Comparison of ENCODE assay signal across 25 cellular contexts in the genomic region with DNA sequence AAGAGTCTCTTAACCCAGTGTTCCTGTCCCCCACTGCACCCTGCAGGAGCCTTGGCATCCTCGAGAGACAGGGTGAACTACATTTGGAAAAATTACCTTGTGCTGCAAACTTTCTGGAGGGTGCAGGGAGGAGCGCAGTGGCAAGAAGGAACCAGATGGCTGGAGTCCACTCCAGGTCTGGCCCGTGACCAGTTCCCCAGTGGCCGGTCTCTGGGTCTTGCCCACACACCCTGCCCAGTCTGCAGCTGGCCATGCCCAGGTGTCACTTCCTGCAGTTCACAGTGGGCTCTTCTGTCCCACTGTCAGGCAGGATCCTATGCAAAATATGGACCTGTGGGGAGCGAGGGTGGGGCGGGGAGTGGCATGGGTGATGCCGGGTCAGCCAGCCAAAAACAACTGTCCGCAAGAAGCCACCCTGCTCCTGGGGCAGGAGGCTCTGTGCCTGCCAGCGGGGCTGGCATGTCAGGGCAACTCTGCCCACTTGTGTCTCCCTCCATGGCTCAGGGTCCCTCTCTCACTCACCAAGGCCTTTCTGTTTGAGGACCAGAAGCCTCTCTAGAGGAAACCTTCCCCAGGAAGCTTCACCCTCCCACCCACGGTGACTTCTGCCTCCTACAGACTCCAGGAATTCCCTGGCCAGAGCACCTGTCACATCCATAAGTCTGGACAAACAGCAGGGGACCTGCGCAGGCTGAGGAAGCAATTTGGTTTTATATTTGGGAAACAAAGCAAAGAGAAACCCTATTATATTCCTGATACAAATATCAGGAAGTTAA. TPM values are rescaled to one million over a fixed set of nuclear protein-coding genes. Genes with fewer than 3 reads are reported as not detected.
A peak's percentile ranks its signal among the peaks of the same experiment; 100 is the strongest.
DNase-seq lines count a peak whose midpoint lies in the region; ATAC-seq, FAIRE-seq and TF ChIP-seq lines count a peak whose summit lies in the region.
"Had no signal": no experiment of that assay in that cellular context is flagged by ENCODE, and none has a peak within 500 bp of the region (broad histone marks: within the 10 kb centered on the region; RNA-seq: fewer than 3 reads in every experiment).

No MANE protein-coding gene starts in this region.

- no peak for TF ChIP-seq CTCF in A549 (IDR thresholded peaks at IDR 0.05)
- no peak for TF ChIP-seq CTCF in CD8-positive, alpha-beta T cell (IDR thresholded peaks at IDR 0.05)
- TF ChIP-seq CTCF in K562 (IDR thresholded peaks at IDR 0.05 in 2 of 3, conservative IDR thresholded peaks at IDR 0.05 in 1 of 3; ENCODE audit: insufficient read depth in 2 of 3, low read depth in 1 of 3, low read length in 3 of 3): no peak
- no peak for TF ChIP-seq CTCF in SK-N-SH (IDR thresholded peaks at IDR 0.05)

- H3F3A ChIP-seq in SK-N-SH (replicated peaks; ENCODE audit: insufficient read depth): no peaks in the 10 kb centered on the region

- H3K9ac ChIP-seq in K562 (ENCODE audit: insufficient read depth in 1 of 2, low read depth in 2 of 2, low read length in 2 of 2) (0 out of 4 replicates have a peak overlapping the region, but pooled peaks of 1 of the 2 experiments have one; percentile 5), SK-N-SH (no peak overlapping the region)

- DNase-seq in A549 (ENCODE audit: low read depth in 1 of 2, low spot score in 1 of 2) (no peak), K562 (ENCODE audit: extremely low read depth in 1 of 4, low spot score in 3 of 4) (no peak), SK-N-SH (no peak)
- DNase-seq in CD8-positive, alpha-beta T cell: no peak
- no peak for DNase-seq in naive thymus-derived CD4-positive, alpha-beta T cell
- DNase-seq in stimulated activated CD4-positive, alpha-beta T cell treated with anti-CD3 and anti-CD28 coated beads, Interleukin-15, amount 100 ng/mL, for 24 hours: no peak
- DNase-seq: ACHN; Calu3; CD8-positive, alpha-beta memory T cell; DMS153; MG63; NCI-H1092; NCI-H1436; NCI-H2029 treated with DMSO at 0.1 percent for 48 hours; NCI-H226; NCI-H524; NCI-H774; NK-92 treated with Interleukin-12 subunit alpha and Interleukin-12 subunit beta, amount 100 ng/mL, for 24 hours; SHP77 treated with DMSO at 0.1 percent for 48 hours had no signal

- H3K27ac ChIP-seq in A549 (peak overlapping the region; percentile 50 to 69; a peak in 4 of 6 replicates), K562 (ENCODE audit: extremely low read depth, low read depth, low read length) (no peak overlapping the region), SK-N-SH (ENCODE audit: low read depth in 2 of 2, low read length in 1 of 2) (no peak overlapping the region)
- no peak overlapping the region for H3K27ac ChIP-seq in CD8-positive, alpha-beta T cell (ENCODE audit: low read depth, low read length)
- no peak overlapping the region for H3K27ac ChIP-seq in naive thymus-derived CD4-positive, alpha-beta T cell (ENCODE audit: low read depth, low read length)
- H3K27ac ChIP-seq: BLaER1 treated with 17β-estradiol and CSF1 and Interleukin-3, amounts not matched to agents 10 nM and 100 nM; RWPE1 had no signal

- POLR2A ChIA-PET in A549 (lab: Yijun Ruan, JAX): no interaction called here
- POLR2A ChIA-PET in CD8-positive, alpha-beta T cell (lab: Charles Lee): no interaction called here
- POLR2A ChIA-PET in K562 (lab: Yijun Ruan, JAX): no interaction called here
- POLR2A ChIA-PET in naive thymus-derived CD4-positive, alpha-beta T cell (lab: Charles Lee): no interaction called here
- POLR2A ChIA-PET in SK-N-SH (lab: Yijun Ruan, JAX): no interaction called here

- no peaks in the 10 kb centered on the region for H3K27me3 ChIP-seq in CD8-positive, alpha-beta T cell (ENCODE audit: insufficient read depth, low read length)
- peaks cover 21 to 45% of the 10 kb centered on the region in 2 experiments for H3K27me3 ChIP-seq in K562 (ENCODE audit: control insufficient read depth in 2 of 2, insufficient read depth in 2 of 2, low read length in 2 of 2)
- no peaks in the 10 kb centered on the region for H3K27me3 ChIP-seq in naive thymus-derived CD4-positive, alpha-beta T cell (ENCODE audit: control insufficient read depth in 2 of 2, insufficient read depth in 2 of 2, low read length in 2 of 2)
- H3K27me3 ChIP-seq in SK-N-SH (ENCODE audit: insufficient read depth): no peaks in the 10 kb centered on the region
- H3K27me3 ChIP-seq: BLaER1 treated with 17β-estradiol and CSF1 and Interleukin-3, amounts not matched to agents 10 nM and 100 nM; MG63 had no signal

- H3K4me1 Mint-ChIP-seq in CD8-positive, alpha-beta T cell (ENCODE audit: low read depth): no peaks in the 10 kb centered on the region
- H3K4me1 Mint-ChIP-seq in naive thymus-derived CD4-positive, alpha-beta T cell: peaks cover 0 to 11% (median 0%) of the 10 kb centered on the region in 7 donors

- H3K79me2 ChIP-seq in K562 (ENCODE audit: control insufficient read depth, insufficient read depth, low read length) (no peaks in the 10 kb centered on the region), SK-N-SH (ENCODE audit: insufficient read depth) (no peaks in the 10 kb centered on the region)

- TF ChIP-seq RAD21 in A549 (conservative IDR thresholded peaks at IDR 0.05 in 1 of 2, IDR thresholded peaks at IDR 0.05 in 1 of 2) (no peak), K562 (CRISPR knock-in tag; conservative IDR thresholded peaks at IDR 0.05 in 1 of 2, IDR thresholded peaks at IDR 0.05 in 1 of 2) (no peak), SK-N-SH (IDR thresholded peaks at IDR 0.05; ENCODE audit: low read length) (no peak)

- intact Hi-C loops in CD8-positive, alpha-beta T cell (cut with DNase I, micrococcal nuclease): no loop called here
- intact Hi-C loops in K562 (cut with micrococcal nuclease): no loop called here
- intact Hi-C loops in naive thymus-derived CD4-positive, alpha-beta T cell (cut with micrococcal nuclease): no loop called here

- H3K4me3 Mint-ChIP-seq in CD8-positive, alpha-beta T cell: no peak overlapping the region
- H3K4me3 Mint-ChIP-seq in naive thymus-derived CD4-positive, alpha-beta T cell: no peak overlapping the region
- H3K4me3 Mint-ChIP-seq: CD8-positive, alpha-beta memory T cell had no signal

- TF ChIP-seq EP300 in A549 (IDR thresholded peaks at IDR 0.05): no peak
- no peak for TF ChIP-seq EP300 in K562 (IDR thresholded peaks at IDR 0.05; ENCODE audit: low read length)
- no peak for TF ChIP-seq EP300 in SK-N-SH (IDR thresholded peaks at IDR 0.05; ENCODE audit: borderline replicate concordance in 1 of 2, low read depth in 1 of 2, low read length in 1 of 2)

- H3K4me3 ChIP-seq in A549 (no peak overlapping the region), K562 (no peak overlapping the region), SK-N-SH (ENCODE audit: low read depth in 2 of 2, low read length in 1 of 2) (no peak overlapping the region)
- H3K4me3 ChIP-seq in CD8-positive, alpha-beta T cell (ENCODE audit: low read depth, low read length): no peak overlapping the region
- H3K4me3 ChIP-seq in naive thymus-derived CD4-positive, alpha-beta T cell (ENCODE audit: low read length): no peak overlapping the region
- H3K4me3 ChIP-seq: BLaER1 treated with 17β-estradiol and CSF1 and Interleukin-3, amounts not matched to agents 10 nM and 100 nM; MG63 had no signal

- H3K9me3 Mint-ChIP-seq in CD8-positive, alpha-beta T cell: no peaks in the 10 kb centered on the region
- peaks cover 0 to 3% (median 0%) of the 10 kb centered on the region in 11 donors for H3K9me3 Mint-ChIP-seq in naive thymus-derived CD4-positive, alpha-beta T cell
- H3K9me3 Mint-ChIP-seq: CD8-positive, alpha-beta memory T cell had no signal

- H3K27me3 Mint-ChIP-seq in CD8-positive, alpha-beta T cell (ENCODE audit: low read depth): no peaks in the 10 kb centered on the region
- H3K27me3 Mint-ChIP-seq in naive thymus-derived CD4-positive, alpha-beta T cell: peaks cover 0 to 3% (median 0%) of the 10 kb centered on the region in 5 donors
- H3K27me3 Mint-ChIP-seq: CD8-positive, alpha-beta memory T cell had no signal

- H2AFZ ChIP-seq in K562 (ENCODE audit: low read depth, low read length) (no peak overlapping the region), SK-N-SH (ENCODE audit: low read depth) (no peak overlapping the region)

- H3K4me2 ChIP-seq in A549 (0 out of 3 replicates have a peak overlapping the region, but pooled peaks have one; percentile 8), K562 (ENCODE audit: insufficient read depth, low read length) (no peak overlapping the region), SK-N-SH (no peak overlapping the region)
- H3K4me2 ChIP-seq: BLaER1 treated with 17β-estradiol and CSF1 and Interleukin-3, amounts not matched to agents 10 nM and 100 nM had no signal

- no peak for ATAC-seq in A549
- ATAC-seq in CD8-positive, alpha-beta T cell: no peak
- no peak for ATAC-seq in K562
- ATAC-seq in naive thymus-derived CD4-positive, alpha-beta T cell: no peak
- ATAC-seq in HG03097 (IDR thresholded peaks at IDR 0.05; ENCODE audit: low FRiP score, unreplicated experiment): no peak
- ATAC-seq: SK-N-SH treated with all-trans-retinoic acid at 6 μM for 48 hours had no signal

- H3K36me3 Mint-ChIP-seq in CD8-positive, alpha-beta T cell: peaks cover 36% of the 10 kb centered on the region
- H3K36me3 Mint-ChIP-seq in naive thymus-derived CD4-positive, alpha-beta T cell: peaks cover 0 to 23% (median 0%) of the 10 kb centered on the region in 5 donors

- CTCF ChIA-PET in A549 (lab: Yijun Ruan, JAX) (interaction anchor here (1.0 to 6.6 kb wide), 7 partner anchors 32 to 147 kb away, joined by 3 to 57 read pairs (median 4); no protein-coding TSS in a partner anchor), K562 (lab: Yijun Ruan, JAX; ENCODE audit: low intra/inter-chr PET ratio) (interaction anchor here (1.3 kb wide), 1 partner anchor 75 kb away, joined by 4 read pairs; no protein-coding TSS in a partner anchor), SK-N-SH (lab: Yijun Ruan, JAX) (interaction anchor here (1.5 to 9.6 kb wide), 3 partner anchors 52 to 146 kb away, joined by 3 to 277 read pairs (median 4); no protein-coding TSS in a partner anchor)
- CTCF ChIA-PET in CD8-positive, alpha-beta T cell (lab: Charles Lee): interaction anchor here (0.7 to 7.1 kb wide), 3 partner anchors 19 to 75 kb away, joined by 3 to 275 read pairs (median 3); no protein-coding TSS in a partner anchor
- CTCF ChIA-PET in naive thymus-derived CD4-positive, alpha-beta T cell (lab: Charles Lee): interaction anchor here (0.7 to 1.0 kb wide), 2 partner anchors 75 to 76 kb away, joined by 3 read pairs; no protein-coding TSS in a partner anchor

- TF ChIP-seq POLR2A in A549 (IDR thresholded peaks at IDR 0.05; ENCODE audit: low read length) (no peak), K562 (conservative IDR thresholded peaks at IDR 0.05) (no peak)

- no TSS peak for BruUV-seq in K562 (replicated peaks; lab: Mats Ljungman, UMichigan)

- FAIRE-seq in A549 (lab: Jason Lieb, UNC) (no peak), K562 (lab: Jason Lieb, UNC) (no peak)
- FAIRE-seq: GM12891, H1 had no signal

- H3K9me3 ChIP-seq in A549 (no peaks in the 10 kb centered on the region), K562 (replicated peaks; ENCODE audit: control insufficient read depth, insufficient read depth, low read depth, low read length) (no peaks in the 10 kb centered on the region), SK-N-SH (no peaks in the 10 kb centered on the region)
- no peaks in the 10 kb centered on the region for H3K9me3 ChIP-seq in CD8-positive, alpha-beta T cell (ENCODE audit: low read length)
- no peaks in the 10 kb centered on the region for H3K9me3 ChIP-seq in naive thymus-derived CD4-positive, alpha-beta T cell (ENCODE audit: control insufficient read depth in 2 of 3, low read length in 3 of 3)
- H3K9me3 ChIP-seq: BLaER1 treated with 17β-estradiol and CSF1 and Interleukin-3, amounts not matched to agents 10 nM and 100 nM; MG63 had no signal

- peaks cover 30% of the 10 kb centered on the region for H4K20me1 ChIP-seq in K562 (replicated peaks; ENCODE audit: control insufficient read depth, insufficient read depth, low read length)
- no peaks in the 10 kb centered on the region for H4K20me1 ChIP-seq in SK-N-SH (ENCODE audit: insufficient read depth)

- H3K4me1 ChIP-seq in A549 (peaks cover 31% of the 10 kb centered on the region), K562 (replicated peaks in 1 of 2; ENCODE audit: control insufficient read depth in 2 of 2, insufficient read depth in 2 of 2, low read length in 2 of 2) (peaks cover 0 to 12% of the 10 kb centered on the region in 2 experiments; a peak in 1 of 5 replicates), SK-N-SH (ENCODE audit: control insufficient read depth in 1 of 2, insufficient read depth in 2 of 2, low read depth in 1 of 2, low read length in 1 of 2) (peaks cover 0 to 3% of the 10 kb centered on the region in 2 experiments; a peak in 1 of 4 replicates)
- H3K4me1 ChIP-seq in CD8-positive, alpha-beta T cell (ENCODE audit: insufficient read depth, low read length): no peaks in the 10 kb centered on the region
- no peaks in the 10 kb centered on the region for H3K4me1 ChIP-seq in naive thymus-derived CD4-positive, alpha-beta T cell (ENCODE audit: control insufficient read depth in 2 of 2, insufficient read depth in 2 of 2, low read length in 2 of 2)

- in situ Hi-C loops in K562 (cut with MboI): no loop called here

- peaks cover 9% of the 10 kb centered on the region for H3K36me3 ChIP-seq in CD8-positive, alpha-beta T cell (ENCODE audit: insufficient read depth, low read length)
- no peaks in the 10 kb centered on the region for H3K36me3 ChIP-seq in K562 (ENCODE audit: control insufficient read depth, insufficient read depth, low read length)
- peaks cover 0 to 45% (median 5%) of the 10 kb centered on the region in 3 experiments for H3K36me3 ChIP-seq in naive thymus-derived CD4-positive, alpha-beta T cell (ENCODE audit: control insufficient read depth in 2 of 3, insufficient read depth in 3 of 3, low read length in 3 of 3)
- no peaks in the 10 kb centered on the region for H3K36me3 ChIP-seq in SK-N-SH (replicated peaks in 1 of 2; ENCODE audit: control insufficient read depth in 1 of 2, insufficient read depth in 2 of 2, low read length in 1 of 2)
- H3K36me3 ChIP-seq: MG63 had no signal

- H3K27ac Mint-ChIP-seq in CD8-positive, alpha-beta T cell: peak overlapping the region; percentile 60
- peak overlapping the region in 5 of 9 donors; percentile 11 to 77 (median 52) for H3K27ac Mint-ChIP-seq in naive thymus-derived CD4-positive, alpha-beta T cell

- 69% methylated on average over 4 of the region's 11 CpGs for WGBS in A549 (ENCODE audit: missing lambda C conversion rate)
- 1% methylated on average over 9 of the region's 11 CpGs for WGBS in K562 (ENCODE audit: insufficient coverage, low coverage, missing lambda C conversion rate)
- 78% methylated on average over 6 of the region's 11 CpGs for WGBS in SK-N-SH (ENCODE audit: low lambda C conversion rate)

- H3K9me1 ChIP-seq in K562 (ENCODE audit: control insufficient read depth, insufficient read depth, low read length): no peaks in the 10 kb centered on the region

- H3K9me2 ChIP-seq in SK-N-SH: no peaks in the 10 kb centered on the region

RNA-seq across cellular contexts. Expression of a gene that starts 55.6 kb away (rescaled TPM):
- polyA plus RNA-seq in A549 (2011; rRNA removed) (3.6 and 3.8 TPM in 2 replicates), A549 (2017; fragmentation: RNase III; extraction: RNeasy Plus Mini Kit Qiagen cat#74134 plus additional on column Dnase treatment) (1.3 to 1.5 TPM (median 1.4 TPM) in 3 replicates), K562 (2011; rRNA removed) (7.8 and 15.2 TPM in 2 replicates), K562 (2014; fragmentation: Illumina TruSeq; extraction: Trizol) (7.3 and 9.6 TPM in 2 replicates), K562 (2014; fragmentation: Nextera tagmentation; extraction: Ambion mirVana) (under 1 TPM; 0.46 to 0.48 TPM), K562 (2014; rRNA removed) (6.3 and 7.5 TPM in 2 replicates), SK-N-SH (2012; rRNA removed) (0.24 and 0.26 TPM in 2 replicates)
- 2.7 and 3.6 TPM in 2 replicates for polyA plus RNA-seq in A549 (2012; cell fraction: cytosol; rRNA removed)
- polyA plus RNA-seq in A549 (2012; cell fraction: nucleus; rRNA removed): 10.1 and 11.6 TPM in 2 replicates
- 5.2 and 7.1 TPM in 2 replicates for polyA minus RNA-seq in A549 (2011; rRNA and poly(A)+ RNA removed)
- total RNA-seq in CD8-positive, alpha-beta T cell: 10 to 100 TPM; 62.2 to 63.5 TPM
- 31.5 and 80.0 TPM in 2 replicates for total RNA-seq in K562 (2011; cell fraction: chromatin; rRNA removed; ENCODE audit: low replicate concordance)
- total RNA-seq in K562 (2011; cell fraction: nucleolus; rRNA removed): 28.8 and 39.0 TPM in 2 replicates
- 28.9 and 35.9 TPM in 2 replicates for total RNA-seq in K562 (2011; cell fraction: nucleoplasm; rRNA removed)
- total RNA-seq in K562 (2014; rRNA removed) (5.9 and 8.4 TPM in 2 replicates), K562 (2014; rRNA removed; fragmentation: Illumina TruSeq; extraction: Trizol) (2.8 and 3.3 TPM in 2 replicates), K562 (2015; rRNA removed; fragmentation: Illumina TruSeq; extraction: Trizol) (3.1 and 3.3 TPM in 2 replicates), K562 (2021) (11.5 and 13.4 TPM in 2 replicates)
- polyA plus RNA-seq in K562 (2011; cell fraction: cytosol; rRNA removed): 12.7 and 14.0 TPM in 2 replicates
- 44.2 and 45.1 TPM in 2 replicates for polyA plus RNA-seq in K562 (2011; cell fraction: nucleus; rRNA removed)
- polyA plus RNA-seq in K562 (2012): 7.8 and 10.5 TPM in 2 replicates
- polyA minus RNA-seq in K562 (2011; rRNA and poly(A)+ RNA removed): 13.9 and 15.1 TPM in 2 replicates
- polyA minus RNA-seq in K562 (2011; cell fraction: cytosol; rRNA and poly(A)+ RNA removed): 11.5 and 22.6 TPM in 2 replicates
- 22.5 and 38.5 TPM in 2 replicates for polyA minus RNA-seq in K562 (2011; cell fraction: nucleus; rRNA and poly(A)+ RNA removed)
- total RNA-seq in naive thymus-derived CD4-positive, alpha-beta T cell: 10 to 100 TPM; 68.3 to 97.6 (median 73.4) TPM
- polyA plus RNA-seq in naive thymus-derived CD4-positive, alpha-beta T cell: 1 to 10 TPM; 3.0 to 8.1 TPM
- 0.08 and 0.14 TPM in 2 replicates for polyA plus RNA-seq in SK-N-SH (2012; cell fraction: cytosol; rRNA removed)
- polyA plus RNA-seq in SK-N-SH (2012; cell fraction: nucleus; rRNA removed): 0.50 and 0.63 TPM in 2 replicates

Comparison
In these comparisons a context has a peak if more than half of its experiments do, and no peak if none do; other contexts are left out.
1. H3K27ac ChIP-seq: peak in A549 (2 of 2); none in CD8-positive, alpha-beta T cell (single experiment), K562 (single experiment), naive thymus-derived CD4-positive, alpha-beta T cell (single experiment) and SK-N-SH (0 of 2).